1 cellular context compared by ENCODE assay signal in the genomic region with DNA sequence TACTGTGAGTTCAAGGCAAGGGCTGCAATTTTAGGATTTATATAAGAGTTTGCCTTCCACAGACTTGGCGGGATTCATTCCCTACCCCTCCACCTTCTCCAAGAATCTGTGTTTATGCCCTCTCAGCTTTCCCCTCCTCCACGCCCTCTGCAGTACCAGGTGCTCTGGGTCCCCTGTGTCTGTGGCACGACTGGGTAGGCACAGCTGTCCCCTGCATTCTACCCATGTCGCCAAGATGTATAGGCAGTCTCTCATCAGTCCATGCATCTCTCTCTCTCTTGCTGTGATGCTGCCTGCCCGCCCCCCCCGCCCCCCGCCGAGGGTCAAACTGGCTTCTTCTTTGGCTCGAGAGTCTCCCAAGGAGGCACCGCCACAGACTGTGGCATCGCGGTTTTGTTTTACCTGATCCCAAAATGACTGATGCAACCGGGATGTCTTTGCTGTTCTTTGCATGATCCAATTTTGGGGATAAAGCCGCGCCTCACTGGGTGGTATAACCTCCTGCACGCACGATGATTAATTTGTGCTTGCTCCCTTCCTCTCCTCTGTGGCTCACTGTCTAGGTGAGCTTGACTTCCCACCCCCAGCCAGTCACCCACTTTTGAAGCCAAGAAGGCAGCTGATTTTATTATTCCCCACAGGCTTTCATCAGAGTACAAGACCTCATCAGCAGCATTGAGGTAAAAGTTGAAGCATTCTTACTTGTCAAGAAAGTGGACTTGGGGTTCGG.
TF ChIP-seq lines count a peak whose summit lies in the region.

No MANE protein-coding gene starts in this region.

TF ChIP-seq in PFSK-1, 5 proteins besides CTCF, POLR2A, EP300 and RAD21 (continued from another document):
- TF ChIP-seq, protein P1, sequence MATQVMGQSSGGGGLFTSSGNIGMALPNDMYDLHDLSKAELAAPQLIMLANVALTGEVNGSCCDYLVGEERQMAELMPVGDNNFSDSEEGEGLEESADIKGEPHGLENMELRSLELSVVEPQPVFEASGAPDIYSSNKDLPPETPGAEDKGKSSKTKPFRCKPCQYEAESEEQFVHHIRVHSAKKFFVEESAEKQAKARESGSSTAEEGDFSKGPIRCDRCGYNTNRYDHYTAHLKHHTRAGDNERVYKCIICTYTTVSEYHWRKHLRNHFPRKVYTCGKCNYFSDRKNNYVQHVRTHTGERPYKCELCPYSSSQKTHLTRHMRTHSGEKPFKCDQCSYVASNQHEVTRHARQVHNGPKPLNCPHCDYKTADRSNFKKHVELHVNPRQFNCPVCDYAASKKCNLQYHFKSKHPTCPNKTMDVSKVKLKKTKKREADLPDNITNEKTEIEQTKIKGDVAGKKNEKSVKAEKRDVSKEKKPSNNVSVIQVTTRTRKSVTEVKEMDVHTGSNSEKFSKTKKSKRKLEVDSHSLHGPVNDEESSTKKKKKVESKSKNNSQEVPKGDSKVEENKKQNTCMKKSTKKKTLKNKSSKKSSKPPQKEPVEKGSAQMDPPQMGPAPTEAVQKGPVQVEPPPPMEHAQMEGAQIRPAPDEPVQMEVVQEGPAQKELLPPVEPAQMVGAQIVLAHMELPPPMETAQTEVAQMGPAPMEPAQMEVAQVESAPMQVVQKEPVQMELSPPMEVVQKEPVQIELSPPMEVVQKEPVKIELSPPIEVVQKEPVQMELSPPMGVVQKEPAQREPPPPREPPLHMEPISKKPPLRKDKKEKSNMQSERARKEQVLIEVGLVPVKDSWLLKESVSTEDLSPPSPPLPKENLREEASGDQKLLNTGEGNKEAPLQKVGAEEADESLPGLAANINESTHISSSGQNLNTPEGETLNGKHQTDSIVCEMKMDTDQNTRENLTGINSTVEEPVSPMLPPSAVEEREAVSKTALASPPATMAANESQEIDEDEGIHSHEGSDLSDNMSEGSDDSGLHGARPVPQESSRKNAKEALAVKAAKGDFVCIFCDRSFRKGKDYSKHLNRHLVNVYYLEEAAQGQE (IDR thresholded peaks at IDR 0.05; ENCODE audit: insufficient read depth in 1 of 2, low read depth in 2 of 2, low read length in 2 of 2): no peak
